ENCODE assay signal across 1 cellular context in genomic region chr1:223227486-223228196, GRCh38.
TF ChIP-seq lines count a peak whose summit lies in the region.

No MANE protein-coding gene starts in this region.

TF ChIP-seq in IMR-90, 13 proteins besides CTCF, POLR2A, EP300 and RAD21:
- TF ChIP-seq NFE2L2 (IDR thresholded peaks at IDR 0.05; ENCODE audit: low read depth, low read length), result no peak
- TF ChIP-seq CHD1 (IDR thresholded peaks at IDR 0.05; ENCODE audit: low read depth, low read length), result no peak
- TF ChIP-seq CEBPB (IDR thresholded peaks at IDR 0.05; ENCODE audit: low read depth, low read length), result no peak
- no peak for TF ChIP-seq ELK1 (IDR thresholded peaks at IDR 0.05; ENCODE audit: borderline replicate concordance, low read depth, low read length)
- no peak for TF ChIP-seq USF2 (IDR thresholded peaks at IDR 0.05; ENCODE audit: low read depth, low read length)
- TF ChIP-seq FOS (IDR thresholded peaks at IDR 0.05; ENCODE audit: low read depth, low read length), result no peak
- TF ChIP-seq RCOR1 (IDR thresholded peaks at IDR 0.05; ENCODE audit: insufficient replicate concordance, low read length), result no peak
- TF ChIP-seq MAFK (IDR thresholded peaks at IDR 0.05; ENCODE audit: low read depth, low read length), result no peak
- no peak for TF ChIP-seq RFX5 (IDR thresholded peaks at IDR 0.05; ENCODE audit: low read depth, low read length)
- no peak for TF ChIP-seq MAZ (IDR thresholded peaks at IDR 0.05; ENCODE audit: borderline replicate concordance, low read depth, low read length)
- TF ChIP-seq SMC3 (IDR thresholded peaks at IDR 0.05; ENCODE audit: low read depth, low read length), result no peak
- TF ChIP-seq BHLHE40 (IDR thresholded peaks at IDR 0.05; ENCODE audit: low read depth, low read length), result no peak
- TF ChIP-seq MXI1 (IDR thresholded peaks at IDR 0.05; ENCODE audit: borderline replicate concordance, low read depth, low read length), result no peak
